In genomic region chr5:17204133-17204489, GRCh38 we compare ENCODE assay signal across 17 cellular contexts. TPM values are rescaled to one million over a fixed set of nuclear protein-coding genes. Genes with fewer than 3 reads are reported as not detected.
DNase-seq lines count a peak whose midpoint lies in the region; ATAC-seq, FAIRE-seq and TF ChIP-seq lines count a peak whose summit lies in the region.
"Had no signal": no experiment of that assay in that cellular context is flagged by ENCODE, and none has a peak within 500 bp of the region (broad histone marks: within the 10 kb centered on the region; RNA-seq: fewer than 3 reads in every experiment).

No MANE protein-coding gene starts in this region.

- H4K8ac ChIP-seq in IMR-90 (ENCODE audit: low read depth in 2 of 2, low read length in 2 of 2) = no peak overlapping the region
- no peak overlapping the region for H4K8ac ChIP-seq in H1 (ENCODE audit: extremely low read depth, insufficient read depth, low read length)

- H3K4ac ChIP-seq in IMR-90 (ENCODE audit: low read depth, low read length) (no peak overlapping the region), H1 (replicated peaks; ENCODE audit: insufficient read length, low read depth, low read length) (no peak overlapping the region)

- H2BK120ac ChIP-seq in IMR-90 (ENCODE audit: low read depth, low read length) (no peak overlapping the region), H1 (replicated peaks; ENCODE audit: low read depth, low read length) (no peak overlapping the region)

- H3K4me3 ChIP-seq in right atrium auricular region (no peak overlapping the region), IMR-90 (ENCODE audit: insufficient read depth, low read depth, low read length) (no peak overlapping the region), H1 (ENCODE audit: extremely low read depth in 1 of 4, insufficient read depth in 2 of 4, low read depth in 3 of 4, low read length in 4 of 4) (no peak overlapping the region), pancreas (no peak overlapping the region)
- H3K4me3 ChIP-seq: HAP-1 had no signal

- H2AFZ ChIP-seq in IMR-90 (replicated peaks; ENCODE audit: low read length, poor library complexity) = peak overlapping the region; percentile 39
- no peak overlapping the region for H2AFZ ChIP-seq in H1 (ENCODE audit: low read length)

- CTCF ChIA-PET in IMR-90 (lab: Yijun Ruan, JAX) = interaction anchor here (0.6 to 1.0 kb wide), 3 partner anchors 14 to 703 kb away, joined by 3 to 4 read pairs (median 3); no protein-coding TSS in a partner anchor
- CTCF ChIA-PET in H1 (lab: Charles Lee; ENCODE audit: partially characterized antibody) = interaction anchor here (0.6 to 7.2 kb wide), 25 partner anchors 8 to 1100 kb away, joined by 3 to 59 read pairs (median 5); no protein-coding TSS in a partner anchor

- H3K9me3 ChIP-seq in right atrium auricular region (no peaks in the 10 kb centered on the region), IMR-90 (ENCODE audit: control insufficient read depth, insufficient read depth, low read length) (no peaks in the 10 kb centered on the region), H1 (ENCODE audit: insufficient read depth in 2 of 2, low read depth in 1 of 2, low read length in 1 of 2) (no peaks in the 10 kb centered on the region), pancreas (no peaks in the 10 kb centered on the region)
- H3K9me3 ChIP-seq: HAP-1 had no signal

- H2BK5ac ChIP-seq in IMR-90 (ENCODE audit: low read depth, low read length, poor library complexity, severe bottlenecking) (no peak overlapping the region), H1 (ENCODE audit: low read depth, low read length) (no peak overlapping the region)

- H2BK12ac ChIP-seq in H1 (ENCODE audit: low read depth, low read length) = no peak overlapping the region

- H3K9ac ChIP-seq in IMR-90 (ENCODE audit: low read depth, low read length) (no peak overlapping the region), H1 (replicated peaks in 1 of 4; ENCODE audit: extremely low read depth in 1 of 4, low read depth in 3 of 4, low read length in 3 of 4) (no peak overlapping the region)

- BruUV-seq in IMR-90 (replicated peaks; lab: Mats Ljungman, UMichigan) = no TSS peak

- H2BK20ac ChIP-seq in IMR-90 (ENCODE audit: low read depth, low read length) (no peak overlapping the region), H1 (ENCODE audit: low read length) (no peak overlapping the region)

- H3K9me1 ChIP-seq in IMR-90 (ENCODE audit: insufficient read depth, low read length) = 0 out of 2 replicates have a peak, but pooled peaks cover 4% of the 10 kb centered on the region

- ATAC-seq in IMR-90 (ENCODE audit: low read depth) (no peak), GM21786 (IDR thresholded peaks at IDR 0.05; ENCODE audit: unreplicated experiment) (no peak), pancreas (no peak)

- H3K4me2 ChIP-seq in IMR-90 (ENCODE audit: low read depth, low read length) (no peak overlapping the region), H1 (ENCODE audit: insufficient read depth in 1 of 2, low read depth in 2 of 2, low read length in 2 of 2) (no peak overlapping the region)

- H4K5ac ChIP-seq in IMR-90 (ENCODE audit: low read depth, low read length) (no peak overlapping the region), H1 (ENCODE audit: insufficient read length, low read depth, low read length) (no peak overlapping the region)

- H3K18ac ChIP-seq in IMR-90 (ENCODE audit: low read depth, low read length) (no peak overlapping the region), H1 (ENCODE audit: extremely low read depth, low read length) (no peak overlapping the region)

- H3K27ac ChIP-seq in right atrium auricular region (no peak overlapping the region), IMR-90 (ENCODE audit: insufficient read depth, low read length) (no peak overlapping the region), H1 (ENCODE audit: low read depth, low read length) (no peak overlapping the region), pancreas (no peak overlapping the region)

- no peak for TF ChIP-seq EP300 in H1 (IDR thresholded peaks at IDR 0.05; ENCODE audit: borderline replicate concordance in 1 of 2, low read depth in 2 of 2, low read length in 2 of 2)

- H4K20me1 ChIP-seq in IMR-90 (ENCODE audit: insufficient read depth, low read length) = no peaks in the 10 kb centered on the region; the same call in 1 of the 2 replicates
- no peaks in the 10 kb centered on the region for H4K20me1 ChIP-seq in H1 (replicated peaks in 1 of 2; ENCODE audit: control insufficient read depth in 1 of 2, insufficient read depth in 2 of 2, low read length in 2 of 2)

- no peaks in the 10 kb centered on the region for H3K36me3 ChIP-seq in right atrium auricular region
- H3K36me3 ChIP-seq in IMR-90 (ENCODE audit: control insufficient read depth, insufficient read depth, low read length) = no peaks in the 10 kb centered on the region
- no peaks in the 10 kb centered on the region for H3K36me3 ChIP-seq in H1 (ENCODE audit: control insufficient read depth in 2 of 4, insufficient read depth in 4 of 4, low read length in 3 of 4)
- no peaks in the 10 kb centered on the region for H3K36me3 ChIP-seq in pancreas
- H3K36me3 ChIP-seq: HAP-1 had no signal

- H3K14ac ChIP-seq in IMR-90 (replicated peaks; ENCODE audit: low read depth, low read length) (no peak overlapping the region), H1 (ENCODE audit: insufficient read length) (no peak overlapping the region)

- no peaks in the 10 kb centered on the region for H3K23me2 ChIP-seq in H1 (ENCODE audit: low read depth, low read length)

- no peaks in the 10 kb centered on the region for H3K4me1 ChIP-seq in right atrium auricular region
- H3K4me1 ChIP-seq in IMR-90 (ENCODE audit: control insufficient read depth, insufficient read depth, low read length) = no peaks in the 10 kb centered on the region; the same call in 1 of the 2 replicates
- peaks cover 0 to 2% (median 0%) of the 10 kb centered on the region in 4 experiments; a peak in 2 of 7 replicates for H3K4me1 ChIP-seq in H1 (replicated peaks in 1 of 4; ENCODE audit: control insufficient read depth in 3 of 4, insufficient read depth in 4 of 4, low read length in 3 of 4)
- H3K4me1 ChIP-seq in pancreas = no peaks in the 10 kb centered on the region
- H3K4me1 ChIP-seq: HAP-1 had no signal

- no peak for TF ChIP-seq CTCF in right atrium auricular region (IDR thresholded peaks at IDR 0.05)
- TF ChIP-seq CTCF in IMR-90 (conservative IDR thresholded peaks at IDR 0.05; ENCODE audit: low read depth, low read length) = no peak
- no peak for TF ChIP-seq CTCF in H1 (IDR thresholded peaks at IDR 0.05; ENCODE audit: control extremely low read depth in 1 of 3, insufficient read depth in 1 of 3, low read depth in 1 of 3, low read length in 3 of 3)
- TF ChIP-seq CTCF in pancreas (IDR thresholded peaks at IDR 0.05) = no peak

- FAIRE-seq in H1 (lab: Jason Lieb, UNC) = no peak
- no peak for FAIRE-seq in pancreas (lab: Jason Lieb, UNC)
- FAIRE-seq: GM12892, GM18507 had no signal

- TF ChIP-seq POLR2A in IMR-90 (IDR thresholded peaks at IDR 0.05; ENCODE audit: low read depth, low read length) (no peak), H1 (IDR thresholded peaks at IDR 0.05; ENCODE audit: control extremely low read depth in 1 of 2, low read depth in 2 of 2, low read length in 2 of 2) (no peak)

- H3K23ac ChIP-seq in IMR-90 (ENCODE audit: low read depth, low read length) (no peak overlapping the region), H1 (ENCODE audit: insufficient read length) (no peak overlapping the region)

- no peaks in the 10 kb centered on the region for H3K79me1 ChIP-seq in IMR-90 (ENCODE audit: low read depth in 1 of 2, low read length in 2 of 2)
- no peaks in the 10 kb centered on the region for H3K79me1 ChIP-seq in H1 (ENCODE audit: low read depth, low read length)

- no peaks in the 10 kb centered on the region for H3K79me2 ChIP-seq in H1 (ENCODE audit: control insufficient read depth in 1 of 2, insufficient read depth in 2 of 2, low read length in 2 of 2)

- H2BK15ac ChIP-seq in IMR-90 (ENCODE audit: low read depth, low read length) (no peak overlapping the region), H1 (ENCODE audit: low read length) (peak overlapping the region; percentile 62; the same call in 1 of the 2 replicates)

- DNase-seq in right atrium auricular region (ENCODE audit: low spot score) (peak; percentile 48), cardiac septum (ENCODE audit: low spot score) (no peak), IMR-90 (no peak), H1 (ENCODE audit: low read depth in 1 of 2, low spot score in 2 of 2) (no peak), HT-29 (ENCODE audit: low spot score) (no peak), pancreas (no peak)
- DNase-seq: ACHN; CD8-positive, alpha-beta memory T cell; DMS79; NCI-H1105; NCI-H1694; NCI-H2107; NCI-H226 had no signal

- POLR2A ChIA-PET in IMR-90 (lab: Charles Lee; ENCODE audit: unreplicated experiment) (no interaction called here), H1 (lab: Charles Lee; ENCODE audit: partially characterized antibody) (no interaction called here)

- intact Hi-C loops in cardiac septum (cut with DNase I) = no loop called here
- intact Hi-C loops in IMR-90 (cut with micrococcal nuclease) = loop anchor here (5.0 kb wide), 1 partner anchor 652 kb away; no protein-coding TSS in a partner anchor
- intact Hi-C loops in pancreas (cut with DNase I) = no loop called here

- WGBS in IMR-90 (ENCODE audit: extremely low coverage in 2 of 2, insufficient read length in 1 of 2), 2 experiments = 61% methylated on average over 4 of the region's 6 CpGs; no CpG with 5 or more reads in 1 of the 2 experiments
- 87% methylated on average over 6 of the region's 6 CpGs; no CpG with 5 or more reads in 1 of the 2 experiments for WGBS in H1 (ENCODE audit: extremely low coverage in 1 of 2, insufficient coverage in 1 of 2, insufficient read length in 1 of 2, insufficient replicate concordance in 2 of 2, low coverage in 1 of 2, low lambda C conversion rate in 2 of 2, missing lambda C conversion rate in 1 of 2), 2 experiments
- WGBS in pancreas, 2 donors = 32% methylated on average over 6 of the region's 6 CpGs

- TF ChIP-seq RAD21 in IMR-90 (IDR thresholded peaks at IDR 0.05; ENCODE audit: low read length) (no peak), H1 (IDR thresholded peaks at IDR 0.05 in 1 of 2, conservative IDR thresholded peaks at IDR 0.05 in 1 of 2; ENCODE audit: low read depth in 2 of 2, low read length in 2 of 2) (no peak)

- H2AK9ac ChIP-seq in IMR-90 (replicated peaks; ENCODE audit: low read depth, low read length, poor library complexity) = no peak overlapping the region

- H4K91ac ChIP-seq in IMR-90 (ENCODE audit: insufficient read depth, low read depth, low read length) (no peak overlapping the region), H1 (replicated peaks; ENCODE audit: insufficient read length, low read length) (no peak overlapping the region)

- no peak overlapping the region for H2AK5ac ChIP-seq in IMR-90 (ENCODE audit: low read depth, low read length)
- H2AK5ac ChIP-seq in H1 (ENCODE audit: low read depth, low read length) = no peak overlapping the region

- dilution Hi-C loops in IMR-90 (cut with HindIII; ENCODE audit: low sequenced_read_pairs, unreplicated experiment) = no loop called here

- in situ Hi-C loops in IMR-90 (cut with MboI; ENCODE audit: low sequenced_read_pairs) = loop anchor here (10.0 kb wide), 2 partner anchors 729 to 1039 kb away; no protein-coding TSS in a partner anchor

- H3K27me3 ChIP-seq in right atrium auricular region (no peaks in the 10 kb centered on the region), IMR-90 (ENCODE audit: control insufficient read depth, insufficient read depth, low read length) (no peaks in the 10 kb centered on the region), H1 (replicated peaks in 1 of 4; ENCODE audit: control insufficient read depth in 3 of 4, extremely low read depth in 1 of 4, insufficient read depth in 3 of 4, low read length in 3 of 4) (no peaks in the 10 kb centered on the region), pancreas (peaks cover 0 to 5% (median 2%) of the 10 kb centered on the region in 4 donors)

- H3K56ac ChIP-seq in IMR-90 (ENCODE audit: extremely low read depth, insufficient read depth, low read length) (no peak overlapping the region), H1 (replicated peaks; ENCODE audit: insufficient read length, low read depth, low read length) (no peak overlapping the region)

RNA-seq across cellular contexts. Expression of gene BASP1, which starts 13.3 kb away (rescaled TPM):
- 10 to 100 TPM in 1 of 2 donors, 1 to 10 TPM in 1; 8.3 to 18.4 TPM for total RNA-seq in right atrium auricular region
- total RNA-seq in cardiac septum = 3.9 TPM
- 39.6 and 70.5 TPM in 2 replicates for total RNA-seq in IMR-90 (2012; rRNA removed)
- 103 and 121 TPM in 2 replicates for polyA plus RNA-seq in IMR-90 (2012; rRNA removed)
- 112 and 166 TPM in 2 replicates for polyA plus RNA-seq in IMR-90 (2012; cell fraction: cytosol; rRNA removed)
- 48.2 and 69.4 TPM in 2 replicates for polyA plus RNA-seq in IMR-90 (2012; cell fraction: nucleus; rRNA removed; ENCODE audit: low replicate concordance)
- total RNA-seq in H1 (2021; fragmentation: NEBNext Ultra II Directional; extraction: Animal tissue kit (Norgen Biotek cat#: 25700)) = 95.2 and 97.7 TPM in 2 replicates
- polyA plus RNA-seq in H1 (2011; rRNA removed) = 66.2 and 104 TPM in 2 replicates
- 91.7 TPM for polyA plus RNA-seq in H1 (2011; cell fraction: cytosol; rRNA removed)
- 24.6 TPM for polyA plus RNA-seq in H1 (2011; cell fraction: nucleus; rRNA removed)
- polyA plus RNA-seq in H1 (2012, experiment 1 of 2) = 70.7 to 85.8 TPM (median 73.4 TPM) in 4 replicates
- polyA plus RNA-seq in H1 (2012, experiment 2 of 2) = 56.0 TPM
- 163 TPM for polyA plus RNA-seq in H1 (2013, experiment 1 of 2)
- polyA plus RNA-seq in H1 (2013, experiment 2 of 2) = 165 TPM
- 11.9 and 14.6 TPM in 2 replicates for polyA minus RNA-seq in H1 (2011; rRNA and poly(A)+ RNA removed)
- polyA minus RNA-seq in H1 (2011; cell fraction: cytosol; rRNA and poly(A)+ RNA removed) = 30.3 TPM
- 21.8 TPM for polyA minus RNA-seq in H1 (2011; cell fraction: nucleus; rRNA and poly(A)+ RNA removed)
- not detected in 2 replicates for total RNA-seq in HT-29 (2014; rRNA removed; shearing (Covaris generic))
- 1 to 10 TPM in 4 of 6 donors, under 1 TPM in 2; 0.23 to 8.3 (median 1.8) TPM for total RNA-seq in pancreas
- 1 to 10 TPM; 1.4 to 2.6 TPM for polyA plus RNA-seq in pancreas
- polyA plus RNA-seq: CD8-positive, alpha-beta memory T cell had no signal
